20 cellular contexts compared by ENCODE assay signal in the genomic region with DNA sequence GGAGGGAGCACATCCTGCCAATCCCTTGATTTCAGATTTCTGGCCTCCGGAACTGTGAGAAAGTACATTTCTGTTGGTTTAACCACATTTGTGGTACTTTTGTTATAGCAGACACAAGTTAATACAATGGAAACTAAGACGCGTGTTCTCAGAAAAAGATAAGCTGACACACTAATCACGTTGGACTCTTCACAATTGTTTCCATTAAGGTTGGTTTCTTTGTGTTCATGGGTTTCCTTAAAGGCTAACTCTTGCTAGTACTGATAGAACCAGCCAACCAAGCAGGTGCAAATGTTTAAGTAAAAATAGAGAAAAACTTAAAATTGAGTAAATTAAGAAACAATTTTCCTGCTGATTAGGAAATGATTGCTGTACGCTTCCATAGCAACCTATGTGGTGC. TPM values are rescaled to one million over a fixed set of nuclear protein-coding genes. Genes with fewer than 3 reads are reported as not detected.
DNase-seq lines count a peak whose midpoint lies in the region; ATAC-seq lines count a peak whose summit lies in the region.
"Had no signal": no experiment of that assay in that cellular context is flagged by ENCODE, and none has a peak within 500 bp of the region (broad histone marks: within the 10 kb centered on the region; RNA-seq: fewer than 3 reads in every experiment).

No MANE protein-coding gene starts in this region.

- peaks cover 2% of the 10 kb centered on the region for H3K27me3 Mint-ChIP-seq in activated CD4-positive, alpha-beta T cell treated with anti-CD3 and anti-CD28 coated beads, Interleukin-2, amount 10 ng/mL, durations not matched to agents 24 days and 14 days
- peaks cover 19% of the 10 kb centered on the region for H3K27me3 Mint-ChIP-seq in activated naive CD8-positive, alpha-beta T cell treated with anti-CD3 and anti-CD28 coated beads, Interleukin-2, amount 50 U/mL, for 24 hours
- H3K27me3 Mint-ChIP-seq in activated naive CD8-positive, alpha-beta T cell treated with anti-CD3 and anti-CD28 coated beads for 36 hours, result peaks cover 3% of the 10 kb centered on the region
- H3K27me3 Mint-ChIP-seq in activated T-helper 17 cell treated with anti-CD3 and anti-CD28 coated beads, Interleukin-2, amount 50 U/mL, for 72 hours, result peaks cover 16% of the 10 kb centered on the region
- peaks cover 17% of the 10 kb centered on the region for H3K27me3 Mint-ChIP-seq in stimulated activated naive CD8-positive, alpha-beta T cell treated with anti-CD3 and anti-CD28 coated beads, Interleukin-15, Interleukin-2, amounts not matched to agents 100 ng/mL and 50 ng/mL, for 24 hours
- peaks cover 30% of the 10 kb centered on the region for H3K27me3 Mint-ChIP-seq in T-helper 17 cell

- peaks cover 13% of the 10 kb centered on the region for H3K4me1 Mint-ChIP-seq in activated CD4-positive, alpha-beta T cell treated with anti-CD3 and anti-CD28 coated beads, Interleukin-2, amount 10 ng/mL, durations not matched to agents 24 days and 14 days
- peaks cover 24% of the 10 kb centered on the region for H3K4me1 Mint-ChIP-seq in activated naive CD8-positive, alpha-beta T cell treated with anti-CD3 and anti-CD28 coated beads, Interleukin-2, amount 50 U/mL, for 24 hours
- no peaks in the 10 kb centered on the region for H3K4me1 Mint-ChIP-seq in activated naive CD8-positive, alpha-beta T cell treated with anti-CD3 and anti-CD28 coated beads for 36 hours
- H3K4me1 Mint-ChIP-seq in activated T-helper 17 cell treated with anti-CD3 and anti-CD28 coated beads, Interleukin-2, amount 50 U/mL, for 72 hours, result peaks cover 5% of the 10 kb centered on the region
- peaks cover 20% of the 10 kb centered on the region for H3K4me1 Mint-ChIP-seq in stimulated activated naive CD8-positive, alpha-beta T cell treated with anti-CD3 and anti-CD28 coated beads, Interleukin-15, Interleukin-2, amounts not matched to agents 100 ng/mL and 50 ng/mL, for 24 hours (ENCODE audit: low read depth)
- no peaks in the 10 kb centered on the region for H3K4me1 Mint-ChIP-seq in T-helper 17 cell
- H3K4me1 Mint-ChIP-seq: CD8-positive, alpha-beta memory T cell had no signal

- no peak overlapping the region for H3K4me3 Mint-ChIP-seq in activated CD4-positive, alpha-beta T cell treated with anti-CD3 and anti-CD28 coated beads, Interleukin-2, amount 10 ng/mL, durations not matched to agents 24 days and 14 days
- H3K4me3 Mint-ChIP-seq in activated naive CD8-positive, alpha-beta T cell treated with anti-CD3 and anti-CD28 coated beads, Interleukin-2, amount 50 U/mL, for 24 hours, result no peak overlapping the region
- no peak overlapping the region for H3K4me3 Mint-ChIP-seq in activated naive CD8-positive, alpha-beta T cell treated with anti-CD3 and anti-CD28 coated beads for 36 hours
- H3K4me3 Mint-ChIP-seq in activated T-helper 17 cell treated with anti-CD3 and anti-CD28 coated beads, Interleukin-2, amount 50 U/mL, for 72 hours, result peak overlapping the region; percentile 46
- no peak overlapping the region for H3K4me3 Mint-ChIP-seq in stimulated activated naive CD8-positive, alpha-beta T cell treated with anti-CD3 and anti-CD28 coated beads, Interleukin-15, Interleukin-2, amounts not matched to agents 100 ng/mL and 50 ng/mL, for 24 hours
- H3K4me3 Mint-ChIP-seq in T-helper 17 cell, result no peak overlapping the region
- H3K4me3 Mint-ChIP-seq: B cell; CD4-positive, CD25-positive, alpha-beta regulatory T cell; CD8-positive, alpha-beta memory T cell had no signal

- intact Hi-C loops in activated CD4-positive, alpha-beta T cell treated with anti-CD3 and anti-CD28 coated beads, Interleukin-2, amount 10 ng/mL, durations not matched to agents 24 days and 14 days (cut with micrococcal nuclease), result loop anchor here (10.0 kb wide), 1 partner anchor 48 kb away; no protein-coding TSS in a partner anchor

- H3K9me3 ChIP-seq in T-helper 17 cell (ENCODE audit: control insufficient read depth, low read length, poor library complexity, severe bottlenecking), result no peaks in the 10 kb centered on the region
- H3K9me3 ChIP-seq: HAP-1 had no signal

- peak; percentile 65 for ATAC-seq in activated naive CD8-positive, alpha-beta T cell treated with anti-CD3 and anti-CD28 coated beads, Interleukin-2, amount 50 U/mL, for 24 hours
- ATAC-seq in activated T-helper 17 cell treated with anti-CD3 and anti-CD28 coated beads, Interleukin-2, amount 50 U/mL, for 72 hours (replicated peaks), result peak; percentile 55
- ATAC-seq in T-helper 17 cell, result no peak
- ATAC-seq: GM12878, HepG2 had no signal

- no peaks in the 10 kb centered on the region for H3K9me3 Mint-ChIP-seq in activated CD4-positive, alpha-beta T cell treated with anti-CD3 and anti-CD28 coated beads, Interleukin-2, amount 10 ng/mL, durations not matched to agents 24 days and 14 days
- H3K9me3 Mint-ChIP-seq in activated naive CD8-positive, alpha-beta T cell treated with anti-CD3 and anti-CD28 coated beads, Interleukin-2, amount 50 U/mL, for 24 hours, result peaks cover 18% of the 10 kb centered on the region
- H3K9me3 Mint-ChIP-seq in activated naive CD8-positive, alpha-beta T cell treated with anti-CD3 and anti-CD28 coated beads for 36 hours, result peaks cover 1% of the 10 kb centered on the region
- H3K9me3 Mint-ChIP-seq in activated T-helper 17 cell treated with anti-CD3 and anti-CD28 coated beads, Interleukin-2, amount 50 U/mL, for 72 hours, result peaks cover 12% of the 10 kb centered on the region
- peaks cover 6% of the 10 kb centered on the region for H3K9me3 Mint-ChIP-seq in stimulated activated naive CD8-positive, alpha-beta T cell treated with anti-CD3 and anti-CD28 coated beads, Interleukin-15, Interleukin-2, amounts not matched to agents 100 ng/mL and 50 ng/mL, for 24 hours

- DNase-seq in activated CD4-positive, alpha-beta T cell treated with anti-CD3 and anti-CD28 coated beads, Interleukin-2, amount 10 ng/mL, durations not matched to agents 24 days and 14 days, result no peak
- DNase-seq in activated CD4-positive, alpha-beta T cell treated with anti-CD3 and anti-CD28 coated beads, Interleukin-2, amount 50 U/mL, for 4 hours, result no peak
- DNase-seq in activated naive CD8-positive, alpha-beta T cell treated with anti-CD3 and anti-CD28 coated beads, Interleukin-2, amount 50 U/mL, for 24 hours, result no peak
- no peak for DNase-seq in activated naive CD8-positive, alpha-beta T cell treated with anti-CD3 and anti-CD28 coated beads for 36 hours
- DNase-seq in stimulated activated CD4-positive, alpha-beta T cell treated with anti-CD3 and anti-CD28 coated beads, Interleukin-4, amount 100 ng/mL, for 24 hours, result no peak
- no peak for DNase-seq in T-helper 17 cell
- DNase-seq: CD8-positive, alpha-beta memory T cell; COR-L47; DMS 273 treated with DMSO at 0.1 percent for 48 hours; DMS53; DND-41; EL; GM23248 had no signal

- no peaks in the 10 kb centered on the region for H3K36me3 Mint-ChIP-seq in activated CD4-positive, alpha-beta T cell treated with anti-CD3 and anti-CD28 coated beads, Interleukin-2, amount 10 ng/mL, durations not matched to agents 24 days and 14 days (ENCODE audit: low read depth)
- peaks cover 1% of the 10 kb centered on the region for H3K36me3 Mint-ChIP-seq in activated naive CD8-positive, alpha-beta T cell treated with anti-CD3 and anti-CD28 coated beads, Interleukin-2, amount 50 U/mL, for 24 hours (ENCODE audit: low read depth)
- H3K36me3 Mint-ChIP-seq in activated naive CD8-positive, alpha-beta T cell treated with anti-CD3 and anti-CD28 coated beads for 36 hours, result peaks cover 2% of the 10 kb centered on the region
- H3K36me3 Mint-ChIP-seq in activated T-helper 17 cell treated with anti-CD3 and anti-CD28 coated beads, Interleukin-2, amount 50 U/mL, for 72 hours (ENCODE audit: low read depth), result no peaks in the 10 kb centered on the region
- H3K36me3 Mint-ChIP-seq in stimulated activated naive CD8-positive, alpha-beta T cell treated with anti-CD3 and anti-CD28 coated beads, Interleukin-15, Interleukin-2, amounts not matched to agents 100 ng/mL and 50 ng/mL, for 24 hours (ENCODE audit: low read depth), result no peaks in the 10 kb centered on the region
- H3K36me3 Mint-ChIP-seq in T-helper 17 cell (ENCODE audit: low read depth), result no peaks in the 10 kb centered on the region

- H3K27ac Mint-ChIP-seq in activated CD4-positive, alpha-beta T cell treated with anti-CD3 and anti-CD28 coated beads, Interleukin-2, amount 10 ng/mL, durations not matched to agents 24 days and 14 days, result peak overlapping the region; percentile 78
- H3K27ac Mint-ChIP-seq in activated naive CD8-positive, alpha-beta T cell treated with anti-CD3 and anti-CD28 coated beads, Interleukin-2, amount 50 U/mL, for 24 hours, result peak overlapping the region; percentile 79
- no peak overlapping the region for H3K27ac Mint-ChIP-seq in activated naive CD8-positive, alpha-beta T cell treated with anti-CD3 and anti-CD28 coated beads for 36 hours
- peak overlapping the region; percentile 73 for H3K27ac Mint-ChIP-seq in activated T-helper 17 cell treated with anti-CD3 and anti-CD28 coated beads, Interleukin-2, amount 50 U/mL, for 72 hours
- H3K27ac Mint-ChIP-seq in stimulated activated naive CD8-positive, alpha-beta T cell treated with anti-CD3 and anti-CD28 coated beads, Interleukin-15, Interleukin-2, amounts not matched to agents 100 ng/mL and 50 ng/mL, for 24 hours, result peak overlapping the region; percentile 77
- no peak overlapping the region for H3K27ac Mint-ChIP-seq in T-helper 17 cell
- H3K27ac Mint-ChIP-seq: B cell; CD4-positive, CD25-positive, alpha-beta regulatory T cell; CD8-positive, alpha-beta memory T cell had no signal

RNA-seq across cellular contexts. Expression of gene CMC2, which starts 59.4 kb away (rescaled TPM):
- total RNA-seq in activated CD4-positive, alpha-beta T cell treated with anti-CD3 and anti-CD28 coated beads, Interleukin-2, amount 10 ng/mL, durations not matched to agents 24 days and 14 days, result 130 and 137 TPM in 2 replicates
- total RNA-seq in activated naive CD8-positive, alpha-beta T cell treated with anti-CD3 and anti-CD28 coated beads for 36 hours, result 100 to 1,000 TPM; 126 to 131 TPM
- 100 to 1,000 TPM in 1 of 2 donors, 10 to 100 TPM in 1; 78.8 to 138 TPM for total RNA-seq in activated T-helper 17 cell treated with anti-CD3 and anti-CD28 coated beads, Interleukin-2, amount 50 U/mL, for 72 hours
- total RNA-seq in T-helper 17 cell, result 10 to 100 TPM; 78.3 to 86.6 TPM

RNA-seq across cellular contexts. Expression of gene CENPN, which starts 59.8 kb away (rescaled TPM):
- total RNA-seq in activated CD4-positive, alpha-beta T cell treated with anti-CD3 and anti-CD28 coated beads, Interleukin-2, amount 10 ng/mL, durations not matched to agents 24 days and 14 days, result 61.8 and 63.3 TPM in 2 replicates
- 10 to 100 TPM; 62.5 to 70.3 TPM for total RNA-seq in activated naive CD8-positive, alpha-beta T cell treated with anti-CD3 and anti-CD28 coated beads for 36 hours
- total RNA-seq in activated T-helper 17 cell treated with anti-CD3 and anti-CD28 coated beads, Interleukin-2, amount 50 U/mL, for 72 hours, result 10 to 100 TPM; 34.1 to 51.0 TPM
- 10 to 100 TPM in 1 of 2 donors, 1 to 10 TPM in 1; 8.8 to 14.8 TPM for total RNA-seq in T-helper 17 cell

Comparison
In these comparisons a context has a peak if more than half of its experiments do, and no peak if none do; other contexts are left out.
1. H3K27ac Mint-ChIP-seq: peak in activated CD4-positive, alpha-beta T cell treated with anti-CD3 and anti-CD28 coated beads, Interleukin-2, amount 10 ng/mL, durations not matched to agents 24 days and 14 days (single experiment), activated naive CD8-positive, alpha-beta T cell treated with anti-CD3 and anti-CD28 coated beads, Interleukin-2, amount 50 U/mL, for 24 hours (single experiment), activated T-helper 17 cell treated with anti-CD3 and anti-CD28 coated beads, Interleukin-2, amount 50 U/mL, for 72 hours (single experiment) and stimulated activated naive CD8-positive, alpha-beta T cell treated with anti-CD3 and anti-CD28 coated beads, Interleukin-15, Interleukin-2, amounts not matched to agents 100 ng/mL and 50 ng/mL, for 24 hours (single experiment); none in activated naive CD8-positive, alpha-beta T cell treated with anti-CD3 and anti-CD28 coated beads for 36 hours (single experiment) and T-helper 17 cell (single experiment).